Comparison of ENCODE assay signal across 10 cellular contexts in genomic region chr10:123301077-123301875, GRCh38.
A peak's percentile ranks its signal among the peaks of the same experiment; 100 is the strongest.
DNase-seq lines count a peak whose midpoint lies in the region; ATAC-seq, FAIRE-seq and TF ChIP-seq lines count a peak whose summit lies in the region.
"Had no signal": no experiment of that assay in that cellular context is flagged by ENCODE, and none has a peak within 500 bp of the region (broad histone marks: within the 10 kb centered on the region; RNA-seq: fewer than 3 reads in every experiment).

No MANE protein-coding gene starts in this region.

- H3K79me2 ChIP-seq in fibroblast of lung (ENCODE audit: control insufficient read depth, insufficient read depth, low read length) (no peaks in the 10 kb centered on the region), osteoblast (ENCODE audit: insufficient read depth, low read length) (no peaks in the 10 kb centered on the region)

- H3K27ac ChIP-seq in fibroblast of lung (ENCODE audit: insufficient read depth, low read length), result no peak overlapping the region
- H3K27ac ChIP-seq in osteoblast (ENCODE audit: low read depth, low read length), result peak overlapping the region; percentile 56

- H3K9me3 ChIP-seq in fibroblast of lung (ENCODE audit: control insufficient read depth, insufficient read depth, low read depth, low read length), result no peaks in the 10 kb centered on the region
- no peaks in the 10 kb centered on the region for H3K9me3 ChIP-seq in osteoblast (ENCODE audit: low read depth, low read length)

- no peak overlapping the region for H2AFZ ChIP-seq in fibroblast of lung (ENCODE audit: low read length)
- peak overlapping the region; percentile 68 for H2AFZ ChIP-seq in osteoblast (ENCODE audit: low read length)

- ATAC-seq in GM18868 (IDR thresholded peaks at IDR 0.05; ENCODE audit: unreplicated experiment) (no peak), HG02840 (IDR thresholded peaks at IDR 0.05; ENCODE audit: low FRiP score, unreplicated experiment) (no peak)
- ATAC-seq: activated naive CD4-positive, alpha-beta T cell treated with anti-CD3 and anti-CD28 coated beads, Interleukin-2, amount 50 U/mL, for 72 hours had no signal

- H3K4me3 ChIP-seq in fibroblast of lung (replicated peaks in 1 of 4; ENCODE audit: control extremely low read depth in 1 of 4, insufficient read depth in 1 of 4, low read depth in 3 of 4, low read length in 4 of 4) (no peak overlapping the region), osteoblast (ENCODE audit: insufficient read depth, low read length) (no peak overlapping the region)

- H3K9ac ChIP-seq in fibroblast of lung (ENCODE audit: insufficient read depth, low read length), result no peak overlapping the region

- no peak overlapping the region for H3K4me2 ChIP-seq in fibroblast of lung (ENCODE audit: extremely low read depth, insufficient read depth, low read length)
- H3K4me2 ChIP-seq in osteoblast (ENCODE audit: insufficient read depth, low read length), result peak overlapping the region; percentile 36

- H4K20me1 ChIP-seq in fibroblast of lung (ENCODE audit: control insufficient read depth, extremely low read depth, insufficient read depth, low read length) (no peaks in the 10 kb centered on the region), osteoblast (ENCODE audit: insufficient read depth, low read length) (no peaks in the 10 kb centered on the region)

- FAIRE-seq in GM12891 (lab: Jason Lieb, UNC), result peak; percentile 13
- FAIRE-seq: GM18507 had no signal

- DNase-seq in GM12891 (ENCODE audit: insufficient read length, low spot score) (peak; percentile 22), NCI-H82 treated with DMSO at 0.1 percent for 48 hours (lab: John Stamatoyannopoulos, UW; ENCODE audit: unreplicated experiment) (peak; percentile 1), fibroblast of lung (ENCODE audit: low read depth in 2 of 2) (peak; percentile 19 to 84), osteoblast (ENCODE audit: insufficient read length, low spot score, missing footprints) (peak; percentile 92), T-helper 1 cell (no peak), SIG-M5 (lab: John Stamatoyannopoulos, UW) (no peak)

- no peak for TF ChIP-seq CTCF in fibroblast of lung (conservative IDR thresholded peaks at IDR 0.05 in 1 of 2, IDR thresholded peaks at IDR 0.05 in 1 of 2; ENCODE audit: low read depth in 1 of 2, low read length in 2 of 2)
- TF ChIP-seq CTCF in osteoblast (IDR thresholded peaks at IDR 0.05; ENCODE audit: extremely low read depth, low read depth, low read length), result peak; percentile 21

- H3K27me3 ChIP-seq in fibroblast of lung (ENCODE audit: control insufficient read depth, insufficient read depth, low read length) (no peaks in the 10 kb centered on the region), osteoblast (ENCODE audit: insufficient read depth, low read length) (no peaks in the 10 kb centered on the region)

- no peak for TF ChIP-seq POLR2A in GM12891 (IDR thresholded peaks at IDR 0.05; ENCODE audit: low read depth, low read length)

- no peaks in the 10 kb centered on the region for H3K36me3 ChIP-seq in fibroblast of lung (ENCODE audit: control insufficient read depth, insufficient read depth, low read length)
- no peaks in the 10 kb centered on the region for H3K36me3 ChIP-seq in osteoblast (ENCODE audit: insufficient read depth, low read length)

- no peaks in the 10 kb centered on the region for H3K4me1 ChIP-seq in fibroblast of lung (ENCODE audit: control insufficient read depth, extremely low read depth, insufficient read depth, low read length)
- peaks cover 11% of the 10 kb centered on the region for H3K4me1 ChIP-seq in osteoblast (ENCODE audit: insufficient read depth, low read length)

TF ChIP-seq in GM12891, 5 proteins besides CTCF, POLR2A, EP300 and RAD21:
- no peak for TF ChIP-seq PAX5 (IDR thresholded peaks at IDR 0.05; ENCODE audit: insufficient read depth, low read length, severe bottlenecking)
- no peak for TF ChIP-seq POLR2AphosphoS5 (IDR thresholded peaks at IDR 0.05; ENCODE audit: low read depth, low read length)
- no peak for TF ChIP-seq SPI1 (IDR thresholded peaks at IDR 0.05; ENCODE audit: low read depth, low read length)
- TF ChIP-seq POU2F2 (IDR thresholded peaks at IDR 0.05; ENCODE audit: low read depth, low read length), result no peak
- TF ChIP-seq TAF1 (IDR thresholded peaks at IDR 0.05; ENCODE audit: low read depth, low read length), result no peak

Comparison
In these comparisons a context has a peak if more than half of its experiments do, and no peak if none do; other contexts are left out.
1. DNase-seq: peak in GM12891 (single experiment), NCI-H82 treated with DMSO at 0.1 percent for 48 hours (single experiment), fibroblast of lung (2 of 2) and osteoblast (single experiment); none in T-helper 1 cell (0 of 5) and SIG-M5 (single experiment).